Comparison of ENCODE assay signal across 8 cellular contexts in the genomic region with DNA sequence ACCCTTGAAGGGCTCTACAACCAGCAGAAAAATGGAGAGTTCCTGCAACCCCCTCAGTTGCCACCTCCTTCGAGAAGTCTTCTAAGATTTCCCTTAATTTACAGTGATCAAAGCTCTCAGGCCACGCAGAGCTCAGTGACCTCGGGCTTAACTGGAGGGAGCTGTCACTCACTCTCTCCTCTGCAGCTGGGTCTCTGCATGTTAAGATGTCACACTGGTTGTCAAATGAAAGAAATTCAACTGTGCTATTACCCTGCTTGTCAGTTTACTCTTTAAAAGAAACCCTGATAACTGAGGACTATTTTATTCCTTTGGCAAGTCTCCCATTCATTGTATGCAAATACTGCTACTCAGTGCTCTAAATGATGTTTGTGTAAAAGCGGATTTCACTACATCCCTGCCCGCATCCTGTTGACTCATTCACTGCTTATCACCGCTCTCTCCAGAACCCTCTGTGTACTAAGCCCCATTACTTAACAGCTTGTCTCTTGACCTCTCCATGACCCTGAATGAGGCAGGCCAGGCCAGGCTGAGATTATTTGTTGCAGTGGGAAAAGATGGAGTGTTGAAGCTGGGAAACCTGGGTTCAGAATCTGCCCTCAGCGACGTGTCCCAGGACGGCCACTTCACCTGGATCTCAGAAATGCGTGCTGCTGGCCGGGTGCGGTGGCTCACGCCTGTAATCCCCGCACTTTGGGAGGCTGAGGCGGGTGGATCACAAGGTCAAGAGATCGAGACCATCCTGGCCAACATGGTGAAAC. TPM values are rescaled to one million over a fixed set of nuclear protein-coding genes. Genes with fewer than 3 reads are reported as not detected.
DNase-seq lines count a peak whose midpoint lies in the region; TF ChIP-seq lines count a peak whose summit lies in the region.

No MANE protein-coding gene starts in this region.

- H3K4me1 ChIP-seq in Peyer's patch = peaks cover 0 to 60% (median 13%) of the 10 kb centered on the region in 4 donors

- peak overlapping the region; percentile 31 to 66 (median 56) for H3K27ac ChIP-seq in Peyer's patch

- no peaks in the 10 kb centered on the region for H3K27me3 ChIP-seq in Peyer's patch

- in situ Hi-C loops in ACHN (cut with HindIII; ENCODE audit: low pct_ligation_motif_present, low pct_unique_long_range_greater_than_20kb, low sequenced_read_pairs) = no loop called here

- peaks cover 28% of the 10 kb centered on the region for H3K4me1 Mint-ChIP-seq in osteocyte (ENCODE audit: unreplicated experiment)

- peak; percentile 87 for DNase-seq in ACHN
- DNase-seq in H4 (ENCODE audit: low spot score) = peak; percentile 99
- DNase-seq in Peyer's patch = peak in 2 of 3 donors; percentile 70 to 86
- DNase-seq in activated T-helper 1 cell treated with Interleukin-2 at 50 U/mL for 16 hours (ENCODE audit: low read depth) = peak; percentile 44
- peak; percentile 96 for DNase-seq in foreskin melanocyte
- DNase-seq in skeletal muscle cell (ENCODE audit: low read depth) = peak; percentile 91
- DNase-seq in osteocyte (ENCODE audit: extremely low spot score, unreplicated experiment) = no peak
- no peak for DNase-seq in NCI-H345 treated with DMSO at 0.1 percent for 48 hours (lab: John Stamatoyannopoulos, UW; ENCODE audit: unreplicated experiment)

- no peaks in the 10 kb centered on the region for H3K27me3 Mint-ChIP-seq in osteocyte (ENCODE audit: unreplicated experiment)

- TF ChIP-seq CTCF in Peyer's patch (IDR thresholded peaks at IDR 0.05) (no peak), osteocyte (IDR thresholded peaks at IDR 0.05) (no peak)

- H3K4me3 ChIP-seq in Peyer's patch (no peak overlapping the region), skeletal muscle cell (ENCODE audit: low read depth, low read length) (no peak overlapping the region)

- no peaks in the 10 kb centered on the region for H3K9me3 ChIP-seq in Peyer's patch

- no peak overlapping the region for H3K4me3 Mint-ChIP-seq in osteocyte (ENCODE audit: unreplicated experiment)

- peaks cover 0 to 14% (median 0%) of the 10 kb centered on the region in 3 donors for H3K36me3 ChIP-seq in Peyer's patch

- H3K9me3 Mint-ChIP-seq in osteocyte (ENCODE audit: unreplicated experiment) = peaks cover 3% of the 10 kb centered on the region

- peaks cover 6% of the 10 kb centered on the region for H3K36me3 Mint-ChIP-seq in osteocyte (ENCODE audit: unreplicated experiment)

- no peak overlapping the region for H3K27ac Mint-ChIP-seq in osteocyte (ENCODE audit: unreplicated experiment)

- no peak for TF ChIP-seq POLR2A in Peyer's patch (IDR thresholded peaks at IDR 0.05)

RNA-seq across cellular contexts. Expression of a gene that starts 13.7 kb away (rescaled TPM):
- 38.1 and 43.1 TPM in 2 replicates for total RNA-seq in H4 (2014; rRNA removed; shearing (Covaris generic))
- total RNA-seq in Peyer's patch (100 to 1,000 TPM in 2 of 4 donors, 10 to 100 TPM in 2; 34.7 to 179 (median 108) TPM), osteocyte (52.5 and 55.3 TPM in 2 replicates)

RNA-seq across cellular contexts. Expression of a gene that starts 39.6 kb away (rescaled TPM):
- total RNA-seq in H4 (2014; rRNA removed; shearing (Covaris generic)) = not detected in 2 replicates
- total RNA-seq in Peyer's patch (not detected), osteocyte (not detected in 2 replicates)

Comparison
In these comparisons a context has a peak if more than half of its experiments do, and no peak if none do; other contexts are left out.
1. DNase-seq: peak in ACHN (single experiment), H4 (single experiment), Peyer's patch (2 of 3), activated T-helper 1 cell treated with Interleukin-2 at 50 U/mL for 16 hours (single experiment), foreskin melanocyte (single experiment) and skeletal muscle cell (single experiment); none in osteocyte (single experiment) and NCI-H345 treated with DMSO at 0.1 percent for 48 hours (single experiment).